In the genomic region with DNA sequence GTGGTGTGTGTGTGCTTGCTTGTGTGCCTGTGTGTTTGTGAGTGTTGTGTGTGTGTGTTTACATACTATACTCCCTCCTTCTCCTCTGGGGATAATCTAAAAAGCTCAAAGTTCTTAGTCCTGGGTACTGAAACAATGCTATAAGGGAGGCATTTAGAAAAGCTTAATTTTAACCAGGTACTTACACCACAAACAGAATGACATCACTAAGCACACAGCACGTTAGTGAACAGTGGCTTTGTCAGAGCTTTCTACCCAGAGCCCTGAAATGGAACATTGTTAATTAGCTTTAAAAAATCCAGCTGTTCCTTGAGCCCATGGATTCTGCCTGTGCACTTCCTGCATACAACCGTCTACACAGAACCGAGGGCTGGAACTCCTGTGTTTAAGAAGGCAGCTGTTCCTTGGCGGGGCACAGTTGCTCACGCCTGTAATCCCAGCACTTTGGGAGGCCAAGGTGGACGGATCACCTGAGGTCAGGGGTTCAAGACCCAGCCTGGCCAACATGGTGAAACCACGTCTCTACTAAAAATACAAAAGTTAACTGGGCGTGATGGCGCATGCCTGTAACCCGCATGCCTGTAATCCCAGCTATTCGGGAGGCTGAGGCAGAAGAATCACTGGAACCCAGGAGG, we compare ENCODE assay signal across 25 cellular contexts.
DNase-seq lines count a peak whose midpoint lies in the region; ATAC-seq, FAIRE-seq and TF ChIP-seq lines count a peak whose summit lies in the region.
"Had no signal": no experiment of that assay in that cellular context is flagged by ENCODE, and none has a peak within 500 bp of the region (broad histone marks: within the 10 kb centered on the region; RNA-seq: fewer than 3 reads in every experiment).

No MANE protein-coding gene starts in this region.

- peak in 1 of 2 experiments; percentile 82; a peak in 2 of 4 replicates for TF ChIP-seq EP300 in HepG2 (IDR thresholded peaks at IDR 0.05; ENCODE audit: low read depth in 2 of 2, low read length in 2 of 2)
- peak; percentile 25; the same call in 1 of the 2 replicates for TF ChIP-seq EP300 in HepG2 (CRISPR knock-in tag; IDR thresholded peaks at IDR 0.05; ENCODE audit: borderline replicate concordance)

- H3K79me2 ChIP-seq in HepG2 (ENCODE audit: insufficient read depth, low read length): peaks cover 80% of the 10 kb centered on the region
- no peaks in the 10 kb centered on the region for H3K79me2 ChIP-seq in trophoblast cell (ENCODE audit: control insufficient read depth, insufficient read depth, low read length, poor library complexity)

- POLR2A ChIA-PET in HepG2 (lab: Yijun Ruan, JAX): interaction anchor here (1.0 to 3.8 kb wide), 12 partner anchors 9 to 104 kb away, joined by 3 to 45 read pairs (median 5); no protein-coding TSS in a partner anchor

- no peak for TF ChIP-seq CTCF in HepG2 (CRISPR knock-in tag; IDR thresholded peaks at IDR 0.05)

- no peak overlapping the region for H4K12ac ChIP-seq in trophoblast cell (ENCODE audit: low read depth, low read length)

- peak; percentile 41 for DNase-seq in NCI-H1436 (lab: John Stamatoyannopoulos, UW)
- DNase-seq in NCI-H1436 treated with DMSO at 0.1 percent for 48 hours (lab: John Stamatoyannopoulos, UW): no peak
- peak; percentile 22 for DNase-seq in SK-MEL-5 (ENCODE audit: low read depth, low spot score)
- DNase-seq in HepG2 (ENCODE audit: low spot score): peak; percentile 96
- peak; percentile 34 to 60 for DNase-seq in trophoblast cell
- no peak for DNase-seq in OCI-M2 (lab: John Stamatoyannopoulos, UW; ENCODE audit: unreplicated experiment)
- DNase-seq in HCEC 1CT: no peak
- DNase-seq in NCI-H187 (lab: John Stamatoyannopoulos, UW): no peak
- DNase-seq: activated CD4-positive, CD25-positive, alpha-beta regulatory T cell; activated gamma-delta T cell treated with Interleukin-2 at 50 U/mL for 16 hours; activated naive CD8-positive, alpha-beta T cell treated with anti-CD3 and anti-CD28 coated beads, Interleukin-2, amount 10 ng/mL, durations not matched to agents 7 days and 5 days; activated T-cell treated with anti-CD3 and anti-CD28 coated beads, Interleukin-2, amount 50 U/mL, for 4 hours; aorta; C1 segment of cervical spinal cord; GM23248; left cardiac atrium; mesendoderm; NCI-H1930; OCI-M1; stimulated activated naive B cell treated with anti-CD40 and anti-IgM and Interleukin-4, amounts not matched to agents 10 μg/mL and 1 μg/mL and 100 μg/mL, for 72 hours had no signal

- H3K79me1 ChIP-seq in trophoblast cell (ENCODE audit: low read length): peaks cover 2% of the 10 kb centered on the region

- H2BK120ac ChIP-seq in trophoblast cell (ENCODE audit: insufficient read depth, low read length, poor library complexity): no peak overlapping the region

- H3K23ac ChIP-seq in trophoblast cell (ENCODE audit: low read length): no peak overlapping the region

- no peak for TF ChIP-seq RAD21 in HepG2 (CRISPR knock-in tag; IDR thresholded peaks at IDR 0.05)

- H4K91ac ChIP-seq in trophoblast cell (ENCODE audit: low read depth, low read length): no peak overlapping the region

- H2AK5ac ChIP-seq in trophoblast cell (ENCODE audit: low read length): no peak overlapping the region

- no peak overlapping the region for H3K14ac ChIP-seq in trophoblast cell (ENCODE audit: low read length)

- peaks cover 6% of the 10 kb centered on the region for H4K20me1 ChIP-seq in HepG2 (ENCODE audit: insufficient read depth, low read length)

- H3K4me2 ChIP-seq in HepG2 (ENCODE audit: low read depth, low read length) (peak overlapping the region; percentile 57; the same call in 1 of the 2 replicates), trophoblast cell (ENCODE audit: low read length) (no peak overlapping the region)

- H3K4me1 ChIP-seq in HepG2 (ENCODE audit: insufficient read depth, low read length) (peaks cover 100% of the 10 kb centered on the region), trophoblast cell (ENCODE audit: control insufficient read depth in 1 of 2, insufficient read depth in 2 of 2, low read length in 2 of 2) (peaks cover 0 to 3% of the 10 kb centered on the region in 2 experiments)
- H3K4me1 ChIP-seq: gastroesophageal sphincter had no signal

- H3K9me3 ChIP-seq in HepG2 (ENCODE audit: low read length) (no peaks in the 10 kb centered on the region), trophoblast cell (ENCODE audit: insufficient read depth, low read depth, low read length) (no peaks in the 10 kb centered on the region)
- H3K9me3 ChIP-seq: gastroesophageal sphincter had no signal

- H3K4ac ChIP-seq in trophoblast cell (ENCODE audit: low read depth, low read length): no peak overlapping the region

- H2BK12ac ChIP-seq in trophoblast cell (ENCODE audit: low read length): no peak overlapping the region

- peak; percentile 98 for FAIRE-seq in HepG2 (lab: Jason Lieb, UNC)
- FAIRE-seq: colon, GM12892 had no signal

- CTCF ChIA-PET in HepG2 (lab: Yijun Ruan, JAX; ENCODE audit: low intra/inter-chr PET ratio, low total read pairs): no interaction called here

- intact Hi-C loops in HepG2 (cut with micrococcal nuclease; ENCODE audit: unreplicated experiment): loop anchor here (1.0 to 5.0 kb wide), 3 partner anchors 21 to 99 kb away; no protein-coding TSS in a partner anchor

- ATAC-seq in HepG2: peak; percentile 92
- ATAC-seq: activated T-cell treated with anti-CD3 and anti-CD28 coated beads, Interleukin-2, amount 50 U/mL, for 4 hours; gastroesophageal sphincter; left cardiac atrium; stimulated activated naive B cell treated with anti-CD40 and anti-IgM and Interleukin-4, amounts not matched to agents 10 μg/mL and 1 μg/mL and 100 μg/mL, for 72 hours had no signal

- peaks cover 4 to 31% of the 10 kb centered on the region in 2 experiments for H3K36me3 ChIP-seq in HepG2 (replicated peaks in 1 of 2; ENCODE audit: control insufficient read depth in 1 of 2, insufficient read depth in 2 of 2, low read length in 2 of 2)
- H3K36me3 ChIP-seq in trophoblast cell (ENCODE audit: control insufficient read depth in 1 of 2, insufficient read depth in 2 of 2, low read length in 2 of 2): no peaks in the 10 kb centered on the region
- H3K36me3 ChIP-seq: gastroesophageal sphincter had no signal

- in situ Hi-C loops in SK-MEL-5 (cut with HindIII; ENCODE audit: low pct_unique_long_range_greater_than_20kb, low sequenced_read_pairs) (no loop called here), HepG2 (cut with HindIII; ENCODE audit: extremely low pct_ligation_motif_present, low pct_unique_long_range_greater_than_20kb) (no loop called here)

- H4K8ac ChIP-seq in trophoblast cell (ENCODE audit: low read depth, low read length): no peak overlapping the region

- no peak overlapping the region; a peak in 1 of 6 replicates for H3K4me3 ChIP-seq in HepG2 (replicated peaks in 1 of 3; ENCODE audit: insufficient read depth in 1 of 3, low read depth in 2 of 3, low read length in 3 of 3)
- no peak overlapping the region for H3K4me3 ChIP-seq in trophoblast cell (ENCODE audit: low read depth, low read length)
- H3K4me3 ChIP-seq: gastroesophageal sphincter, GM23248, SK-N-MC had no signal

- H2BK5ac ChIP-seq in trophoblast cell (ENCODE audit: low read depth, low read length, poor library complexity): no peak overlapping the region

- no peak overlapping the region for H2AFZ ChIP-seq in HepG2 (ENCODE audit: low read length)
- no peak overlapping the region for H2AFZ ChIP-seq in trophoblast cell (ENCODE audit: insufficient read depth, low read length, poor library complexity)
- H2AFZ ChIP-seq: GM23248 had no signal

- H3K27ac ChIP-seq in HepG2 (ENCODE audit: extremely low read length, insufficient read depth, low read length) (peak overlapping the region; percentile 87), trophoblast cell (ENCODE audit: low read depth, low read length) (no peak overlapping the region)
- H3K27ac ChIP-seq: 22Rv1, gastroesophageal sphincter, GM23248, SK-N-MC had no signal

- 53% methylated on average over 10 of the region's 11 CpGs for WGBS in HepG2 (ENCODE audit: low lambda C conversion rate)
- no CpG with 5 or more reads among the region's 11 CpGs for WGBS in trophoblast cell (ENCODE audit: extremely low coverage, insufficient coverage, insufficient read length)

- H3K27me3 ChIP-seq in HepG2 (ENCODE audit: control insufficient read depth in 1 of 2, insufficient read depth in 2 of 2, low read length in 2 of 2) (no peaks in the 10 kb centered on the region), trophoblast cell (ENCODE audit: insufficient read depth, low read length) (no peaks in the 10 kb centered on the region)
- H3K27me3 ChIP-seq: gastroesophageal sphincter had no signal

- no TSS peak for BruUV-seq in HepG2 (replicated peaks; lab: Mats Ljungman, UMichigan)

- no peak for TF ChIP-seq POLR2A in HepG2 (IDR thresholded peaks at IDR 0.05; ENCODE audit: insufficient read depth in 1 of 2, low read depth in 2 of 2, low read length in 2 of 2)

- H3K9ac ChIP-seq in HepG2 (ENCODE audit: insufficient read depth, low read depth, low read length): peak overlapping the region; percentile 58
- no peak overlapping the region for H3K9ac ChIP-seq in trophoblast cell (ENCODE audit: low read length)
- H3K9ac ChIP-seq: GM23248 had no signal

- H3K18ac ChIP-seq in trophoblast cell (ENCODE audit: low read length): no peak overlapping the region

TF ChIP-seq in HepG2, 621 proteins besides CTCF, POLR2A, EP300 and RAD21 (continues in another document):
- TF ChIP-seq HNF4A (CRISPR knock-in tag; IDR thresholded peaks at IDR 0.05): peak; percentile 82
- TF ChIP-seq CREB1 (IDR thresholded peaks at IDR 0.05): peak; percentile 46; the same call in 1 of the 2 replicates
- TF ChIP-seq CREB1 (CRISPR knock-in tag; IDR thresholded peaks at IDR 0.05): peak; percentile 79
- peak; percentile 35; the same call in 1 of the 2 replicates for TF ChIP-seq KAT8 (CRISPR knock-in tag; IDR thresholded peaks at IDR 0.05)
- no peak for TF ChIP-seq SIN3A (IDR thresholded peaks at IDR 0.05; ENCODE audit: borderline replicate concordance, low read depth, low read length)
- TF ChIP-seq KDM6A (CRISPR knock-in tag; IDR thresholded peaks at IDR 0.05; ENCODE audit: low read depth): no peak
- TF ChIP-seq PLRG1 (conservative IDR thresholded peaks at IDR 0.05): no peak
- no peak for TF ChIP-seq ZSCAN20 (CRISPR knock-in tag; IDR thresholded peaks at IDR 0.05; ENCODE audit: borderline replicate concordance)
- TF ChIP-seq, protein P1, sequence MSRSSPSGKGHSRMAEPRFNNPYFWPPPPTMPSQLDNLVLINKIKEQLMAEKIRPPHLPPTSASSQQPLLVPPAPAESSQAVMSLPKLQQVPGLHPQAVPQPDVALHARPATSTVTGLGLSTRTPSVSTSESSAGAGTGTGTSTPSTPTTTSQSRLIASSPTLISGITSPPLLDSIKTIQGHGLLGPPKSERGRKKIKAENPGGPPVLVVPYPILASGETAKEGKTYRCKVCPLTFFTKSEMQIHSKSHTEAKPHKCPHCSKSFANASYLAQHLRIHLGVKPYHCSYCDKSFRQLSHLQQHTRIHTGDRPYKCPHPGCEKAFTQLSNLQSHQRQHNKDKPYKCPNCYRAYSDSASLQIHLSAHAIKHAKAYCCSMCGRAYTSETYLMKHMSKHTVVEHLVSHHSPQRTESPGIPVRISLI (CRISPR knock-in tag; IDR thresholded peaks at IDR 0.05; ENCODE audit: borderline replicate concordance): peak; percentile 67; the same call in 1 of the 2 replicates
- TF ChIP-seq DNMT1 (CRISPR knock-in tag; IDR thresholded peaks at IDR 0.05): no peak

Comparison
In these comparisons a context has a peak if more than half of its experiments do, and no peak if none do; other contexts are left out.
1. DNase-seq: peak in NCI-H1436 (single experiment), SK-MEL-5 (single experiment), HepG2 (single experiment) and trophoblast cell (2 of 2); none in NCI-H1436 treated with DMSO at 0.1 percent for 48 hours (single experiment), OCI-M2 (single experiment), HCEC 1CT (single experiment) and NCI-H187 (0 of 2).